Comparison of ENCODE assay signal across 8 cellular contexts in genomic region chr21:28851645-28852044, GRCh38.
"Had no signal": no experiment of that assay in that cellular context is flagged by ENCODE, and none has a peak within 500 bp of the region (broad histone marks: within the 10 kb centered on the region; RNA-seq: fewer than 3 reads in every experiment).

No MANE protein-coding gene starts in this region.

- ATAC-seq: GM12878 had no signal

- FAIRE-seq: G401.6, GM12878, GM12891, GM12892, GM18507, GM19239 had no signal

- DNase-seq: GDM1, GF-D8 had no signal

- H3K4me3 ChIP-seq: GM12878 had no signal
